ENCODE assay signal across 7 cellular contexts in the genomic region with DNA sequence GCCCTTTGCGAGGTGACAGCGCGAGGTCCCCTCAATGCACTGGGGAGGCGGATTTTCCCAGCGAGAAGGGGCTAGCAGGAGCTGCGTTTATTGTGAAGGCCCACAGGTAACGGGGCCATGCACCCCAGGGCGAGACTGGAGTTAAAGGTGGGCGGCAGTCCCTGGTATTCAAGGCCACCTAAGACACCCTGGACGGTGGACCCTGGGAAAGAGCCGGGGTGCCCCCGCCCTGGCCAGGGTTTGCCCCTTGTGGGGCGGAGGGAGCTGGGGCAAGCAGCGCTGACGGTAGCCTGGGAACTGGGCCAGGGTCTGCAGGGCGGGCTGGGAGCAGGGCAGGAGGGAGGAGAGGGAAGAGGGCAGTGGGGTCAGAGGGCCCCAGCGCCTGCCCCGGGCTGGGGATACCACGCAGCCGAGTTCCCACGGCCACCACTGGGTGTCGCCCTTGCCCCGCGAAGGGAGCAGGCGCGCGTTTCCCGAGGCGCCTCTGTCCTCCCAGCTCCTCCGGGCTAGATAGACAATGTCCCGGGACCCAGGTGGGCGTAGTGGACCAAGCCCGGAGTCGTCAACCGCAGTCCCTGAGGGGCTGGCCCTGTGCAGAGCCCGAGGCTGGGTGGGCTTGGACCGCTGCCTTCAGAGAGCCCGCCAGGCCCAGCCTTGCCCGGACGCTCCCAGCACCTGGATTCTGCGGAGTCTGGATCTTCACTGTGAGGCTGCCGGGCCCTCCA.
DNase-seq lines count a peak whose midpoint lies in the region; ATAC-seq, FAIRE-seq and TF ChIP-seq lines count a peak whose summit lies in the region.

No MANE protein-coding gene starts in this region.

- H2BK15ac ChIP-seq in H1 (ENCODE audit: low read length), result no peak overlapping the region

- H3K23ac ChIP-seq in H1 (ENCODE audit: insufficient read length), result no peak overlapping the region

- peak overlapping the region; percentile 95 for H4K8ac ChIP-seq in H1 (ENCODE audit: extremely low read depth, insufficient read depth, low read length)

- FAIRE-seq in GM12892 (lab: Jason Lieb, UNC) (peak; percentile 88), H1 (lab: Jason Lieb, UNC) (no peak)

- TF ChIP-seq CTCF in HFFc6 (IDR thresholded peaks at IDR 0.05) (peak; percentile 93), H1 (IDR thresholded peaks at IDR 0.05; ENCODE audit: control extremely low read depth in 1 of 3, insufficient read depth in 1 of 3, low read depth in 1 of 3, low read length in 3 of 3) (peak; percentile 90 to 99 (median 93)), mucosa of descending colon (IDR thresholded peaks at IDR 0.05) (peak; percentile 92)

- intact Hi-C loops in mucosa of descending colon (cut with DNase I, micrococcal nuclease), result no loop called here

- CTCF ChIA-PET in activated CD8-positive, alpha-beta T cell treated with anti-CD3 and anti-CD28 coated beads, Interleukin-2, amount 10 ng/mL, durations not matched to agents 7 days and 5 days (lab: Charles Lee), result interaction anchor here (0.7 to 2.1 kb wide), 13 partner anchors 11 to 1180 kb away, joined by 3 to 11 read pairs (median 4); partner anchors contain the start of gene MEX3C
- CTCF ChIA-PET in H1 (lab: Charles Lee; ENCODE audit: partially characterized antibody), result interaction anchor here (0.6 to 5.2 kb wide), 38 partner anchors 10 to 1584 kb away, joined by 3 to 56 read pairs (median 4); partner anchors contain the start of gene MEX3C

- no peak overlapping the region for H3K4ac ChIP-seq in H1 (replicated peaks; ENCODE audit: insufficient read length, low read depth, low read length)

- no peaks in the 10 kb centered on the region for H4K20me1 ChIP-seq in H1 (replicated peaks in 1 of 2; ENCODE audit: control insufficient read depth in 1 of 2, insufficient read depth in 2 of 2, low read length in 2 of 2)

- TF ChIP-seq POLR2A in GM12892 (IDR thresholded peaks at IDR 0.05; ENCODE audit: low read depth, low read length) (no peak), H1 (IDR thresholded peaks at IDR 0.05; ENCODE audit: control extremely low read depth in 1 of 2, low read depth in 2 of 2, low read length in 2 of 2) (no peak)

- no peak overlapping the region for H2BK20ac ChIP-seq in H1 (ENCODE audit: low read length)

- peak overlapping the region; percentile 14 for H3K56ac ChIP-seq in H1 (replicated peaks; ENCODE audit: insufficient read length, low read depth, low read length)

- H3K18ac ChIP-seq in H1 (ENCODE audit: extremely low read depth, low read length), result no peak overlapping the region; the same call in 1 of the 2 replicates

- H2AFZ ChIP-seq in H1 (ENCODE audit: low read length), result peak overlapping the region; percentile 97

- no peaks in the 10 kb centered on the region for H3K27me3 ChIP-seq in H1 (replicated peaks in 1 of 4; ENCODE audit: control insufficient read depth in 3 of 4, extremely low read depth in 1 of 4, insufficient read depth in 3 of 4, low read length in 3 of 4)

- no peak overlapping the region for H2AK5ac ChIP-seq in H1 (ENCODE audit: low read depth, low read length)

- TF ChIP-seq RAD21 in H1 (IDR thresholded peaks at IDR 0.05 in 1 of 2, conservative IDR thresholded peaks at IDR 0.05 in 1 of 2; ENCODE audit: low read depth in 2 of 2, low read length in 2 of 2), result peak; percentile 98 to 99

- no peaks in the 10 kb centered on the region for H3K9me3 Mint-ChIP-seq in HFFc6
- H3K9me3 Mint-ChIP-seq in activated CD8-positive, alpha-beta T cell treated with anti-CD3 and anti-CD28 coated beads, Interleukin-2, amount 10 ng/mL, durations not matched to agents 7 days and 5 days (ENCODE audit: insufficient read depth), result no peaks in the 10 kb centered on the region

- no peak overlapping the region for H3K27ac Mint-ChIP-seq in HFFc6
- H3K27ac Mint-ChIP-seq in activated CD8-positive, alpha-beta T cell treated with anti-CD3 and anti-CD28 coated beads, Interleukin-2, amount 10 ng/mL, durations not matched to agents 7 days and 5 days, result no peak overlapping the region

- no peak overlapping the region for H3K14ac ChIP-seq in H1 (ENCODE audit: insufficient read length)

- H3K23me2 ChIP-seq in H1 (ENCODE audit: low read depth, low read length), result peaks cover 2% of the 10 kb centered on the region; the same call in 1 of the 2 replicates

- peak; percentile 93 for ATAC-seq in activated CD8-positive, alpha-beta T cell treated with anti-CD3 and anti-CD28 coated beads, Interleukin-2, amount 10 ng/mL, durations not matched to agents 7 days and 5 days
- ATAC-seq in mucosa of descending colon, result peak; percentile 94

- H3K4me3 ChIP-seq in H1 (ENCODE audit: extremely low read depth in 1 of 4, insufficient read depth in 2 of 4, low read depth in 3 of 4, low read length in 4 of 4) (no peak overlapping the region), mucosa of descending colon (no peak overlapping the region)

- no peak for TF ChIP-seq EP300 in H1 (IDR thresholded peaks at IDR 0.05; ENCODE audit: borderline replicate concordance in 1 of 2, low read depth in 2 of 2, low read length in 2 of 2)

- no peak overlapping the region; a peak in 1 of 7 replicates for H3K9ac ChIP-seq in H1 (replicated peaks in 1 of 4; ENCODE audit: extremely low read depth in 1 of 4, low read depth in 3 of 4, low read length in 3 of 4)

- no peak overlapping the region; the same call in 1 of the 2 replicates for H2BK5ac ChIP-seq in H1 (ENCODE audit: low read depth, low read length)

- no peaks in the 10 kb centered on the region; a peak in 1 of 8 replicates for H3K36me3 ChIP-seq in H1 (ENCODE audit: control insufficient read depth in 2 of 4, insufficient read depth in 4 of 4, low read length in 3 of 4)
- no peaks in the 10 kb centered on the region for H3K36me3 ChIP-seq in mucosa of descending colon (ENCODE audit: low read depth)

- H3K36me3 Mint-ChIP-seq in HFFc6 (ENCODE audit: low read depth), result no peaks in the 10 kb centered on the region
- no peaks in the 10 kb centered on the region for H3K36me3 Mint-ChIP-seq in activated CD8-positive, alpha-beta T cell treated with anti-CD3 and anti-CD28 coated beads, Interleukin-2, amount 10 ng/mL, durations not matched to agents 7 days and 5 days (ENCODE audit: low read depth)

- peak; percentile 87 for DNase-seq in GM12892 (ENCODE audit: insufficient read length)
- DNase-seq in HFFc6, result peak; percentile 3
- peak; percentile 53 for DNase-seq in NCI-H146 (lab: John Stamatoyannopoulos, UW)
- peak; percentile 69 for DNase-seq in activated CD8-positive, alpha-beta T cell treated with anti-CD3 and anti-CD28 coated beads, Interleukin-2, amount 10 ng/mL, durations not matched to agents 7 days and 5 days
- peak in 1 of 2 experiments; percentile 98 for DNase-seq in H1 (ENCODE audit: low read depth in 1 of 2, low spot score in 2 of 2)
- peak; percentile 65 to 79 (median 76) for DNase-seq in mucosa of descending colon
- DNase-seq in stimulated activated CD8-positive, alpha-beta memory T cell treated with anti-CD3 and anti-CD28 coated beads, Interleukin-4, amount 100 ng/mL, for 48 hours, result peak; percentile 92

- H3K4me1 ChIP-seq in H1 (replicated peaks in 1 of 4; ENCODE audit: control insufficient read depth in 3 of 4, insufficient read depth in 4 of 4, low read length in 3 of 4) (peaks cover 0 to 2% (median 0%) of the 10 kb centered on the region in 4 experiments; a peak in 2 of 7 replicates), mucosa of descending colon (ENCODE audit: low read depth) (peaks cover 3% of the 10 kb centered on the region)

- no peak overlapping the region for H3K4me2 ChIP-seq in H1 (ENCODE audit: insufficient read depth in 1 of 2, low read depth in 2 of 2, low read length in 2 of 2)

- H4K5ac ChIP-seq in H1 (ENCODE audit: insufficient read length, low read depth, low read length), result peak overlapping the region; percentile 48

- no peak overlapping the region for H4K91ac ChIP-seq in H1 (replicated peaks; ENCODE audit: insufficient read length, low read length)

- no peaks in the 10 kb centered on the region; the same call in 1 of the 2 replicates for H3K27me3 Mint-ChIP-seq in HFFc6 (ENCODE audit: insufficient read depth)
- H3K27me3 Mint-ChIP-seq in activated CD8-positive, alpha-beta T cell treated with anti-CD3 and anti-CD28 coated beads, Interleukin-2, amount 10 ng/mL, durations not matched to agents 7 days and 5 days (ENCODE audit: low read depth), result no peaks in the 10 kb centered on the region

- no peak overlapping the region for H2BK120ac ChIP-seq in H1 (replicated peaks; ENCODE audit: low read depth, low read length)

- no peak overlapping the region for H3K4me3 Mint-ChIP-seq in HFFc6
- H3K4me3 Mint-ChIP-seq in activated CD8-positive, alpha-beta T cell treated with anti-CD3 and anti-CD28 coated beads, Interleukin-2, amount 10 ng/mL, durations not matched to agents 7 days and 5 days, result no peak overlapping the region

- H3K9me3 ChIP-seq in H1 (ENCODE audit: insufficient read depth in 2 of 2, low read depth in 1 of 2, low read length in 1 of 2), result peaks cover 0 to 9% of the 10 kb centered on the region in 2 experiments; a peak in 1 of 4 replicates
- H3K9me3 ChIP-seq in mucosa of descending colon, result no peaks in the 10 kb centered on the region

- H3K79me2 ChIP-seq in H1 (ENCODE audit: control insufficient read depth in 1 of 2, insufficient read depth in 2 of 2, low read length in 2 of 2), result no peaks in the 10 kb centered on the region

- no peaks in the 10 kb centered on the region for H3K79me1 ChIP-seq in H1 (ENCODE audit: low read depth, low read length)

- 51% methylated on average over 36 of the region's 42 CpGs; no CpG with 5 or more reads in 1 of the 2 experiments for WGBS in H1 (ENCODE audit: extremely low coverage in 1 of 2, insufficient coverage in 1 of 2, insufficient read length in 1 of 2, insufficient replicate concordance in 2 of 2, low coverage in 1 of 2, low lambda C conversion rate in 2 of 2, missing lambda C conversion rate in 1 of 2), 2 experiments

- POLR2A ChIA-PET in activated CD8-positive, alpha-beta T cell treated with anti-CD3 and anti-CD28 coated beads, Interleukin-2, amount 10 ng/mL, durations not matched to agents 7 days and 5 days (lab: Charles Lee), result interaction anchor here (1.0 kb wide), 1 partner anchor 142 kb away, joined by 6 read pairs; no protein-coding TSS in a partner anchor
- POLR2A ChIA-PET in H1 (lab: Charles Lee; ENCODE audit: partially characterized antibody), result interaction anchor here (1.0 to 1.3 kb wide), 3 partner anchors 9 to 82 kb away, joined by 3 to 6 read pairs (median 4); no protein-coding TSS in a partner anchor

- peak overlapping the region; percentile 11; the same call in 1 of the 2 replicates for H2BK12ac ChIP-seq in H1 (ENCODE audit: low read depth, low read length)

- no peak overlapping the region for H3K27ac ChIP-seq in H1 (ENCODE audit: low read depth, low read length)

- peaks cover 14% of the 10 kb centered on the region for H3K4me1 Mint-ChIP-seq in HFFc6 (ENCODE audit: low read depth)
- peaks cover 20% of the 10 kb centered on the region for H3K4me1 Mint-ChIP-seq in activated CD8-positive, alpha-beta T cell treated with anti-CD3 and anti-CD28 coated beads, Interleukin-2, amount 10 ng/mL, durations not matched to agents 7 days and 5 days (ENCODE audit: low read depth)

TF ChIP-seq in H1, 55 proteins besides CTCF, POLR2A, EP300 and RAD21 (continues in another document):
- no peak for TF ChIP-seq KDM5A (IDR thresholded peaks at IDR 0.05; ENCODE audit: low read length)
- 0 out of 2 replicates have a peak, but pooled peaks have one; percentile 14 for TF ChIP-seq RFX5 (IDR thresholded peaks at IDR 0.05; ENCODE audit: borderline replicate concordance, low read depth, low read length)
- no peak for TF ChIP-seq RXRA (IDR thresholded peaks at IDR 0.05; ENCODE audit: insufficient read depth, low read depth, low read length)
